In the genomic region with DNA sequence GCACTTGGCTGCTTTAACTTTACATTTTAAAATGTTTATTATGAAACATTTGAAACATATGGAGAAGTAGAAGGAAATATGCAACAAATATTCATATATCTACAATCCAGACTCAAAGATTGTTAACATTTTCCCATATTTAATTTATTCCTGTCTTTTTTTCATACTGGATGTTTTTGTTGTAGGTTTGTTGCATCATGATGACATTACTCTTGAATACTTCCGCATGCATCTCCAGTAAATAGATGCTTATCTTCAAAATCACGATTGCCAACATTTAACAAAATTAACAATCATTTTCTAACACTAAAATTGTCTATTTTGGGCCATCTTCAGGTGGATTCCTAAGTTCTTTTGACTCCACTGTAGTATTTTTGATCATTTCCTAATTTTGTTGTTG, we compare ENCODE assay signal across 1 cellular context.
TF ChIP-seq lines count a peak whose summit lies in the region.

No MANE protein-coding gene starts in this region.

TF ChIP-seq in K562, 482 proteins besides CTCF, POLR2A, EP300 and RAD21 (continued from another document):
- TF ChIP-seq, protein P1, sequence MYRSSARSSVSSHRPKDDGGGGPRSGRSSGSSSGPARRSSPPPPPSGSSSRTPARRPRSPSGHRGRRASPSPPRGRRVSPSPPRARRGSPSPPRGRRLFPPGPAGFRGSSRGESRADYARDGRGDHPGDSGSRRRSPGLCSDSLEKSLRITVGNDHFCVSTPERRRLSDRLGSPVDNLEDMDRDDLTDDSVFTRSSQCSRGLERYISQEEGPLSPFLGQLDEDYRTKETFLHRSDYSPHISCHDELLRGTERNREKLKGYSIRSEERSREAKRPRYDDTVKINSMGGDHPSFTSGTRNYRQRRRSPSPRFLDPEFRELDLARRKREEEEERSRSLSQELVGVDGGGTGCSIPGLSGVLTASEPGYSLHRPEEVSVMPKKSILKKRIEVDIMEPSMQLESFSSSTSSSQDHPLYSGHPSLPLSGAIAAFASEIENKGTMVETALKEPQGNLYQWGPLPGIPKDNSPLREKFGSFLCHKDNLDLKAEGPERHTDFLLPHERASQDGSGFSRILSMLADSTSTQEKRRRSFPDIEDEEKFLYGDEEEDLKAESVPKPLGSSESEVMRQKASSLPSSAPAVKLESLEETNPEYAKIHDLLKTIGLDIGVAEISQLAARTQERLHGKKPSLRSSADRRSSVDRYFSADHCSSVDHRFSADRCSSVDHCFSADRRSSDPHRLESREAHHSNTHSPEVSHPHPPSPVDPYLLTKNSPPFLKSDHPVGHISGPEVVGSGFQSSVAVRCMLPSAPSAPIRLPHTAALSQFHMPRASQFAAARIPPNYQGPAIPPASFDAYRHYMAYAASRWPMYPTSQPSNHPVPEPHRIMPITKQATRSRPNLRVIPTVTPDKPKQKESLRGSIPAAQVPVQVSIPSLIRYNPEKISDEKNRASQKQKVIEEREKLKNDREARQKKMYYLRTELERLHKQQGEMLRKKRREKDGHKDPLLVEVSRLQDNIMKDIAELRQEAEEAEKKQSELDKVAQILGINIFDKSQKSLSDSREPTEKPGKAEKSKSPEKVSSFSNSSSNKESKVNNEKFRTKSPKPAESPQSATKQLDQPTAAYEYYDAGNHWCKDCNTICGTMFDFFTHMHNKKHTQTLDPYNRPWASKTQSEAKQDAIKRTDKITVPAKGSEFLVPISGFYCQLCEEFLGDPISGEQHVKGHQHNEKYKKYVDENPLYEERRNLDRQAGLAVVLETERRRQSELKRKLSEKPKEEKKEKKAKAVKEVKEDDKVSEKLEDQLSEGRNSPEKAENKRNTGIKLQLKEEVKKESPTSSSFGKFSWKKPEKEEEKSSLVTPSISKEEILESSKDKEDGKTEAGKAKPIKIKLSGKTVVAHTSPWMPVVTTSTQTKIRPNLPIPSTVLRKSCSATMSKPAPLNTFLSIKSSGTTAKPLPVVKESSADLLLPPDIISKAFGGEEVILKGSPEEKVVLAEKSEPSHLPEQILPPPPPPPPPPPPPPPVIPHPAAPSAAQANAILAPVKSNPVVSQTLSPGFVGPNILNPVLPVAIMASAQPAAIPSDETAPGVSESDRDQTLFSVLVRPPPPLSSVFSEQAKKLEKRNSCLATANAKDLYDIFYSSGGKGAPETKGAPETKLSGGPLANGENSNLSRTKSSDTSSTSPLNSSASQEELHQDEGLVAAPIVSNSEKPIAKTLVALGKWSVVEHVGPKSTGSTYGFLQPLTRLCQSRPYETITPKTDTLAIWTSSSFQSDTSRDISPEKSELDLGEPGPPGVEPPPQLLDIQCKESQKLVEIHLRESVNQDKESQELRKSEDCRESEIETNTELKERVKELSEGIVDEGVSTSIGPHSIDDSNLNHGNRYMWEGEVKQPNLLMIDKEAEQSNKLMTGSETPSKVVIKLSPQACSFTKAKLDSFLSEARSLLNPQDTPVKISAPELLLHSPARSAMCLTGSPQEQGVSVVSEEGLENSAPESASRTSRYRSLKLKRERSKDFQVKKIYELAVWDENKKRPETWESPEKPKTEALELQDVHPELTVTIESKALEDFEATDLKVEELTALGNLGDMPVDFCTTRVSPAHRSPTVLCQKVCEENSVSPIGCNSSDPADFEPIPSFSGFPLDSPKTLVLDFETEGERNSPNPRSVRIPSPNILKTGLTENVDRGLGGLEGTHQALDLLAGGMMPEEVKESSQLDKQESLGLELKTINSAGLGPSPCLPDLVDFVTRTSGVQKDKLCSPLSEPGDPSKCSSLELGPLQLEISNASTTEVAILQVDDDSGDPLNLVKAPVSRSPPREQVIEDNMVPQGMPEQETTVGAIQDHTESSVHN (IDR thresholded peaks at IDR 0.05; ENCODE audit: borderline replicate concordance in 1 of 2, low read depth in 1 of 2): no peak
- TF ChIP-seq, protein P2, sequence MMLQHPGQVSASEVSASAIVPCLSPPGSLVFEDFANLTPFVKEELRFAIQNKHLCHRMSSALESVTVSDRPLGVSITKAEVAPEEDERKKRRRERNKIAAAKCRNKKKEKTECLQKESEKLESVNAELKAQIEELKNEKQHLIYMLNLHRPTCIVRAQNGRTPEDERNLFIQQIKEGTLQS (IDR thresholded peaks at IDR 0.05): peak; percentile 72
- TF ChIP-seq, protein P2 (CRISPR knock-in tag; conservative IDR thresholded peaks at IDR 0.05): no peak
